ENCODE assay signal across 28 cellular contexts in genomic region chrX:79570524-79571240, GRCh38.
"Had no signal": no experiment of that assay in that cellular context is flagged by ENCODE, and none has a peak within 500 bp of the region (broad histone marks: within the 10 kb centered on the region; RNA-seq: fewer than 3 reads in every experiment).

No MANE protein-coding gene starts in this region.

- H3K27me3 Mint-ChIP-seq: naive B cell; progenitor cell of endocrine pancreas; stimulated activated memory B cell treated with anti-CD40 and anti-IgM and Interleukin-4, amounts not matched to agents 10 μg/mL and 1 μg/mL and 100 μg/mL, for 72 hours had no signal

- H3K4me3 ChIP-seq: heart right ventricle, hepatocyte, lower lobe of right lung, neural progenitor cell, ovary, right atrium auricular region, right lobe of liver, transverse colon, upper lobe of left lung, vagina had no signal

- H3K36me3 Mint-ChIP-seq: natural killer cell; neural progenitor cell; stimulated activated memory B cell treated with anti-CD40 and anti-IgM and Interleukin-4, amounts not matched to agents 10 μg/mL and 1 μg/mL and 100 μg/mL, for 72 hours had no signal

- H2AFZ ChIP-seq: hepatocyte, neural progenitor cell had no signal

- H3K4me1 Mint-ChIP-seq: naive B cell; natural killer cell; nephron progenitor cell; neural progenitor cell; stimulated activated memory B cell treated with anti-CD40 and anti-IgM and Interleukin-4, amounts not matched to agents 10 μg/mL and 1 μg/mL and 100 μg/mL, for 72 hours; stimulated activated naive CD8-positive, alpha-beta T cell treated with anti-CD3 and anti-CD28 coated beads, Interleukin-15, amount 100 ng/mL, for 72 hours had no signal

- DNase-seq: heart right ventricle; islet precursor cell; kidney glomerular epithelial cell; left cardiac atrium; lower lobe of right lung; mammary epithelial cell; mesenchymal stem cell; naive B cell; natural killer cell; nephron progenitor cell; ovary; right lobe of liver; small intestine; stimulated activated CD4-positive, alpha-beta T cell treated with anti-CD3 and anti-CD28 coated beads, Interleukin-1b, Interleukin-23, amount 100 ng/mL, for 48 hours; stimulated activated CD4-positive, alpha-beta T cell treated with anti-CD3 and anti-CD28 coated beads, Interleukin-2, amount 100 ng/mL, for 48 hours; stimulated activated CD4-positive, alpha-beta T cell treated with anti-CD3 and anti-CD28 coated beads, Interleukin-4, amount 100 ng/mL, for 4 hours; stimulated activated CD8-positive, alpha-beta memory T cell treated with anti-CD3 and anti-CD28 coated beads, Interleukin-4, amount 100 ng/mL, for 48 hours; stimulated activated naive CD4-positive, alpha-beta T cell treated with Interleukin-2 at 50 U/mL for 16 hours; stimulated activated naive CD8-positive, alpha-beta T cell treated with anti-CD3 and anti-CD28 coated beads, Interleukin-15, amount 100 ng/mL, for 72 hours; substantia nigra; transverse colon; upper lobe of left lung had no signal

- H3K4me1 ChIP-seq: heart right ventricle, lower lobe of right lung, neural progenitor cell, right atrium auricular region, right lobe of liver, transverse colon, upper lobe of left lung, vagina had no signal

- H3K4me3 Mint-ChIP-seq: naive B cell; natural killer cell; nephron progenitor cell; neural progenitor cell; stimulated activated memory B cell treated with anti-CD40 and anti-IgM and Interleukin-4, amounts not matched to agents 10 μg/mL and 1 μg/mL and 100 μg/mL, for 72 hours; stimulated activated naive CD8-positive, alpha-beta T cell treated with anti-CD3 and anti-CD28 coated beads, Interleukin-15, amount 100 ng/mL, for 72 hours had no signal

- H3K9me3 ChIP-seq: lower lobe of right lung, ovary, right lobe of liver, transverse colon, upper lobe of left lung, vagina had no signal

- H3K36me3 ChIP-seq: heart right ventricle, lower lobe of right lung, neural progenitor cell, ovary, right atrium auricular region, right lobe of liver, transverse colon, upper lobe of left lung, vagina had no signal

- H3K4me2 ChIP-seq: hepatocyte, neural progenitor cell had no signal

- H3K27ac ChIP-seq: heart right ventricle, hepatocyte, lower lobe of right lung, neural progenitor cell, ovary, right atrium auricular region, right lobe of liver, transverse colon, upper lobe of left lung, vagina had no signal

- H3K9ac ChIP-seq: neural progenitor cell had no signal

- H3K27ac Mint-ChIP-seq: naive B cell; natural killer cell; nephron progenitor cell; neural progenitor cell; progenitor cell of endocrine pancreas; stimulated activated memory B cell treated with anti-CD40 and anti-IgM and Interleukin-4, amounts not matched to agents 10 μg/mL and 1 μg/mL and 100 μg/mL, for 72 hours; stimulated activated naive CD8-positive, alpha-beta T cell treated with anti-CD3 and anti-CD28 coated beads, Interleukin-15, amount 100 ng/mL, for 72 hours had no signal

- H3K27me3 ChIP-seq: heart right ventricle, hepatocyte, neural progenitor cell, ovary, right atrium auricular region, right lobe of liver, transverse colon, upper lobe of left lung, vagina had no signal
